ENCODE assay signal across 11 cellular contexts in genomic region chr2:132581917-132582316, GRCh38.
DNase-seq lines count a peak whose midpoint lies in the region; ATAC-seq and TF ChIP-seq lines count a peak whose summit lies in the region.
"Had no signal": no experiment of that assay in that cellular context is flagged by ENCODE, and none has a peak within 500 bp of the region (broad histone marks: within the 10 kb centered on the region; RNA-seq: fewer than 3 reads in every experiment).

No MANE protein-coding gene starts in this region.

- no peaks in the 10 kb centered on the region for H3K9me2 ChIP-seq in OCI-LY1 (ENCODE audit: low read depth, low read length)

- no peaks in the 10 kb centered on the region for H3K9me3 Mint-ChIP-seq in Calu3 (ENCODE audit: low read depth, unreplicated experiment)
- H3K9me3 Mint-ChIP-seq: activated T-helper 2 cell treated with anti-CD3 and anti-CD28 coated beads, Interferon-gamma antibody, Interleukin-2, Interleukin-4, amounts not matched to agents 10 μg/mL and 5 μg/mL and 100 μg/mL, durations not matched to agents 14 hours and 24 hours and 36 hours had no signal

- H3K27me3 ChIP-seq in OCI-LY1 (ENCODE audit: insufficient read depth, low read length) (no peaks in the 10 kb centered on the region), left lung (no peaks in the 10 kb centered on the region)

- BruUV-seq in Calu3 (replicated peaks; lab: Mats Ljungman, UMichigan), result no TSS peak

- TF ChIP-seq CTCF in Calu3 (IDR thresholded peaks at IDR 0.05; ENCODE audit: unreplicated experiment), result no peak
- no peak for TF ChIP-seq CTCF in OCI-LY1 (IDR thresholded peaks at IDR 0.05; ENCODE audit: low read length)
- TF ChIP-seq CTCF in left lung (IDR thresholded peaks at IDR 0.05), result no peak

- no peak overlapping the region for H3K4me3 ChIP-seq in OCI-LY1 (ENCODE audit: low read depth, low read length, poor library complexity, severe bottlenecking)
- H3K4me3 ChIP-seq in left lung, result no peak overlapping the region

- intact Hi-C loops in Calu3 (cut with micrococcal nuclease; ENCODE audit: unreplicated experiment) (no loop called here), left lung (cut with DNase I) (no loop called here)

- H3K4me2 ChIP-seq in OCI-LY1 (ENCODE audit: low read length), result peak overlapping the region; percentile 25

- no peaks in the 10 kb centered on the region for H3F3A ChIP-seq in OCI-LY1 (ENCODE audit: insufficient read depth, low read length)

- no peaks in the 10 kb centered on the region for H4K20me1 ChIP-seq in OCI-LY1 (ENCODE audit: insufficient read depth, low read length)

- H3K4me1 Mint-ChIP-seq in Calu3 (ENCODE audit: low read depth, unreplicated experiment), result peaks cover 18% of the 10 kb centered on the region

- no peaks in the 10 kb centered on the region for H3K36me3 Mint-ChIP-seq in Calu3 (ENCODE audit: insufficient read depth, unreplicated experiment)

- ATAC-seq in left lung (peak; percentile 62), GM18907 (IDR thresholded peaks at IDR 0.05; ENCODE audit: unreplicated experiment) (no peak)

- H3K9ac ChIP-seq in OCI-LY1 (ENCODE audit: low read length), result no peak overlapping the region

- H3K9me3 ChIP-seq in OCI-LY1 (ENCODE audit: low read length), result no peaks in the 10 kb centered on the region
- no peaks in the 10 kb centered on the region for H3K9me3 ChIP-seq in left lung

- no peak overlapping the region for H2AFZ ChIP-seq in OCI-LY1 (ENCODE audit: low read length)

- H3K79me2 ChIP-seq in OCI-LY1 (ENCODE audit: insufficient read depth, low read length), result no peaks in the 10 kb centered on the region

- H3K27ac ChIP-seq in OCI-LY1 (ENCODE audit: low read depth, low read length, poor library complexity, severe bottlenecking) (peak overlapping the region; percentile 81), left lung (no peak overlapping the region)

- peak overlapping the region; percentile 31 for H3K27ac Mint-ChIP-seq in Calu3 (ENCODE audit: unreplicated experiment)
- H3K27ac Mint-ChIP-seq: activated T-helper 2 cell treated with anti-CD3 and anti-CD28 coated beads, Interferon-gamma antibody, Interleukin-2, Interleukin-4, amounts not matched to agents 10 μg/mL and 5 μg/mL and 100 μg/mL, durations not matched to agents 14 hours and 24 hours and 36 hours had no signal

- H3K4me1 ChIP-seq in OCI-LY1 (ENCODE audit: insufficient read depth, low read length, severe bottlenecking), result peaks cover 55% of the 10 kb centered on the region
- no peaks in the 10 kb centered on the region for H3K4me1 ChIP-seq in left lung

- CTCF ChIA-PET in Calu3 (lab: Charles Lee), result no interaction called here

- DNase-seq in Calu3 (no peak), NCI-H1694 (lab: John Stamatoyannopoulos, UW) (peak; percentile 30), left lung (peak; percentile 39 to 51), T1000 (lab: John Stamatoyannopoulos, UW) (no peak), MV-4-11 (lab: John Stamatoyannopoulos, UW) (no peak)
- no peak for DNase-seq in stimulated activated CD4-positive, alpha-beta T cell treated with anti-CD3 and anti-CD28 coated beads, Interleukin-4, amount 100 ng/mL, for 24 hours
- DNase-seq: activated CD4-positive, alpha-beta T cell treated with anti-CD3 and anti-CD28 coated beads, Interleukin-2, amount 50 U/mL, for 1 hour; NCI-H446 had no signal

- H3K4me3 Mint-ChIP-seq in Calu3 (ENCODE audit: low read depth, unreplicated experiment), result no peak overlapping the region

- no peaks in the 10 kb centered on the region for H3K27me3 Mint-ChIP-seq in Calu3 (ENCODE audit: unreplicated experiment)

- H3K36me3 ChIP-seq in OCI-LY1 (ENCODE audit: insufficient read depth, low read length), result no peaks in the 10 kb centered on the region
- H3K36me3 ChIP-seq in left lung, result no peaks in the 10 kb centered on the region

Comparison
In these comparisons a context has a peak if more than half of its experiments do, and no peak if none do; other contexts are left out.
1. DNase-seq: peak in NCI-H1694 (single experiment) and left lung (2 of 2); none in Calu3 (single experiment), T1000 (single experiment), MV-4-11 (single experiment) and stimulated activated CD4-positive, alpha-beta T cell treated with anti-CD3 and anti-CD28 coated beads, Interleukin-4, amount 100 ng/mL, for 24 hours (single experiment).